Comparison of ENCODE assay signal across 29 cellular contexts in genomic region chr12:95371571-95371970, GRCh38.
"Had no signal": no experiment of that assay in that cellular context is flagged by ENCODE, and none has a peak within 500 bp of the region (broad histone marks: within the 10 kb centered on the region; RNA-seq: fewer than 3 reads in every experiment).

No MANE protein-coding gene starts in this region.

- H3K36me3 ChIP-seq: adrenal gland, esophagus muscularis mucosa, gastroesophageal sphincter, heart right ventricle had no signal

- DNase-seq: activated CD4-positive, alpha-beta memory T cell treated with anti-CD3 and anti-CD28 coated beads for 36 hours; activated CD4-positive, alpha-beta T cell treated with anti-CD3 and anti-CD28 coated beads for 36 hours; activated CD4-positive, alpha-beta T cell treated with anti-CD3 and anti-CD28 coated beads, Interleukin-2, amount 10 ng/mL, durations not matched to agents 24 days and 14 days; activated CD4-positive, CD25-positive, alpha-beta regulatory T cell; activated CD4-positive, CD25-positive, alpha-beta regulatory T cell treated with anti-CD3 and anti-CD28 coated beads, Interleukin-2, amount 50 U/mL, for 72 hours; activated CD8-positive, alpha-beta memory T cell treated with anti-CD3 and anti-CD28 coated beads, Interleukin-2, amount 10 ng/mL, durations not matched to agents 7 days and 5 days; activated CD8-positive, alpha-beta memory T cell treated with anti-CD3 and anti-CD28 coated beads, Interleukin-2, amount 50 U/mL, for 4 hours; activated CD8-positive, alpha-beta T cell treated with anti-CD3 and anti-CD28 coated beads, Interleukin-2, amount 10 ng/mL, durations not matched to agents 7 days and 5 days; activated effector memory CD4-positive, alpha-beta T cell treated with anti-CD3 and anti-CD28 coated beads, Interleukin-2, amount 50 U/mL, for 16 hours; activated naive CD4-positive, alpha-beta T cell treated with anti-CD3 and anti-CD28 coated beads for 36 hours; activated naive CD8-positive, alpha-beta T cell treated with anti-CD3 and anti-CD28 coated beads for 36 hours; activated naive CD8-positive, alpha-beta T cell treated with anti-CD3 and anti-CD28 coated beads, Interleukin-2, amount 50 U/mL, for 24 hours; activated T-cell treated with anti-CD3 and anti-CD28 coated beads, Interleukin-2, amount 50 U/mL, for 1 hour; activated T-cell treated with anti-CD3 and anti-CD28 coated beads, Interleukin-2, amount 50 U/mL, for 48 hours; adrenal gland; amygdala; aorta; body of pancreas; caudate nucleus; cortex of kidney; dermis blood vessel endothelial cell; effector CD4-positive, alpha-beta T cell; effector memory CD8-positive, alpha-beta T cell; erythroblast; foreskin melanocyte; heart right ventricle; T-helper 2 cell had no signal

- H3K27ac ChIP-seq: adrenal gland, body of pancreas, esophagus muscularis mucosa, gastroesophageal sphincter, heart right ventricle had no signal

- H3K4me3 ChIP-seq: adrenal gland, body of pancreas, esophagus muscularis mucosa, gastroesophageal sphincter, heart right ventricle had no signal

- H3K9me3 ChIP-seq: adrenal gland, body of pancreas, esophagus muscularis mucosa, gastroesophageal sphincter, heart right ventricle had no signal

- ATAC-seq: activated CD4-positive, alpha-beta T cell treated with anti-CD3 and anti-CD28 coated beads for 36 hours; activated CD8-positive, alpha-beta memory T cell treated with anti-CD3 and anti-CD28 coated beads, Interleukin-2, amount 10 ng/mL, durations not matched to agents 7 days and 5 days; activated CD8-positive, alpha-beta T cell treated with anti-CD3 and anti-CD28 coated beads, Interleukin-2, amount 10 ng/mL, durations not matched to agents 7 days and 5 days; activated naive CD8-positive, alpha-beta T cell treated with anti-CD3 and anti-CD28 coated beads, Interleukin-2, amount 50 U/mL, for 24 hours; body of pancreas; effector memory CD8-positive, alpha-beta T cell; gastroesophageal sphincter; heart right ventricle had no signal

- H3K4me1 ChIP-seq: adrenal gland, heart right ventricle had no signal

- H3K27me3 ChIP-seq: adrenal gland, body of pancreas, esophagus muscularis mucosa, gastroesophageal sphincter, heart right ventricle had no signal
